ENCODE assay signal across 21 cellular contexts in genomic region chr12:23810327-23810902, GRCh38.
A peak's percentile ranks its signal among the peaks of the same experiment; 100 is the strongest.
DNase-seq lines count a peak whose midpoint lies in the region; ATAC-seq lines count a peak whose summit lies in the region.
"Had no signal": no experiment of that assay in that cellular context is flagged by ENCODE, and none has a peak within 500 bp of the region (broad histone marks: within the 10 kb centered on the region; RNA-seq: fewer than 3 reads in every experiment).

No MANE protein-coding gene starts in this region.

- H3F3A ChIP-seq in GM23248 (ENCODE audit: insufficient read depth): no peaks in the 10 kb centered on the region

- 26 to 27% methylated on average over 3 of the region's 3 CpGs for WGBS in GM23248 (ENCODE audit: low coverage in 1 of 2, low lambda C conversion rate in 2 of 2, missing lambda C conversion rate in 2 of 2), 2 experiments

- peak; percentile 72 for DNase-seq in DMS 273 treated with DMSO at 0.1 percent for 48 hours (lab: John Stamatoyannopoulos, UW)
- DNase-seq in NCI-H146 treated with DMSO at 0.1 percent for 48 hours (lab: John Stamatoyannopoulos, UW; ENCODE audit: unreplicated experiment): peak; percentile 96
- DNase-seq in NCI-H748 treated with DMSO at 0.1 percent for 48 hours (lab: John Stamatoyannopoulos, UW): peak; percentile 18
- DNase-seq in activated CD4-positive, alpha-beta T cell treated with anti-CD3 and anti-CD28 coated beads for 4 hours: no peak
- DNase-seq in COLO668 (lab: John Stamatoyannopoulos, UW; ENCODE audit: unreplicated experiment): no peak
- DNase-seq in GM23248: no peak
- DNase-seq: activated CD4-positive, alpha-beta T cell treated with anti-CD3 and anti-CD28 coated beads, Interleukin-2, amount 10 ng/mL, durations not matched to agents 24 days and 14 days; activated CD8-positive, alpha-beta memory T cell treated with anti-CD3 and anti-CD28 coated beads, Interleukin-2, amount 50 U/mL, for 48 hours; activated gamma-delta T cell; adrenal gland; CD4-positive, alpha-beta memory T cell; EL; foreskin melanocyte; Karpas-422; naive thymus-derived CD4-positive, alpha-beta T cell; NK-92 treated with Interleukin-12 subunit alpha and Interleukin-12 subunit beta, amount 100 ng/mL, for 24 hours; stimulated activated naive CD4-positive, alpha-beta T cell had no signal

- H3K36me3 ChIP-seq in endocrine pancreas (ENCODE audit: control insufficient read depth, insufficient read depth, low read length) (no peaks in the 10 kb centered on the region), GM23248 (ENCODE audit: low read depth) (no peaks in the 10 kb centered on the region)
- H3K36me3 ChIP-seq: adrenal gland had no signal

- peaks cover 30% of the 10 kb centered on the region for H3K4me1 ChIP-seq in endocrine pancreas (ENCODE audit: control insufficient read depth, insufficient read depth, low read length)
- H3K4me1 ChIP-seq in GM23248 (ENCODE audit: insufficient read depth): no peaks in the 10 kb centered on the region
- H3K4me1 ChIP-seq: adrenal gland, parathyroid adenoma had no signal

- H3K4me2 ChIP-seq in GM23248 (ENCODE audit: unreplicated experiment): no peak overlapping the region

- H3K4me3 ChIP-seq in endocrine pancreas (ENCODE audit: control insufficient read depth, insufficient read depth, low read length) (peak overlapping the region; percentile 56), GM23248 (no peak overlapping the region)
- H3K4me3 ChIP-seq: adrenal gland had no signal

- no peak for ATAC-seq in esophagus mucosa
- ATAC-seq: naive thymus-derived CD4-positive, alpha-beta T cell had no signal

- H3K9me3 ChIP-seq in endocrine pancreas (ENCODE audit: control insufficient read depth, low read length) (no peaks in the 10 kb centered on the region), GM23248 (ENCODE audit: low read depth) (no peaks in the 10 kb centered on the region)

- H3K79me2 ChIP-seq in GM23248 (ENCODE audit: insufficient read depth): no peaks in the 10 kb centered on the region
- H3K79me2 ChIP-seq: parathyroid adenoma had no signal

- H3K27me3 ChIP-seq in endocrine pancreas (ENCODE audit: control insufficient read depth, insufficient read depth, low read length): no peaks in the 10 kb centered on the region
- H3K27me3 ChIP-seq in GM23248 (replicated peaks; ENCODE audit: insufficient read depth): no peaks in the 10 kb centered on the region
- H3K27me3 ChIP-seq: adrenal gland had no signal

- H2AFZ ChIP-seq in GM23248: no peak overlapping the region
- H2AFZ ChIP-seq: parathyroid adenoma had no signal

- H3K9me2 ChIP-seq in GM23248 (ENCODE audit: insufficient read depth): no peaks in the 10 kb centered on the region

- H3K9ac ChIP-seq in endocrine pancreas (ENCODE audit: control insufficient read depth, insufficient read depth, low read length): no peak overlapping the region
- no peak overlapping the region for H3K9ac ChIP-seq in GM23248
- H3K9ac ChIP-seq: parathyroid adenoma had no signal

- in situ Hi-C loops in GM23248 (cut with MboI): no loop called here

- H3K27ac ChIP-seq in GM23248: no peak overlapping the region
- H3K27ac ChIP-seq: adrenal gland, epithelial cell of prostate, parathyroid adenoma had no signal

- H4K20me1 ChIP-seq in GM23248 (ENCODE audit: insufficient read depth): no peaks in the 10 kb centered on the region

Comparison
In these comparisons a context has a peak if more than half of its experiments do, and no peak if none do; other contexts are left out.
1. DNase-seq: peak in DMS 273 treated with DMSO at 0.1 percent for 48 hours (single experiment), NCI-H146 treated with DMSO at 0.1 percent for 48 hours (single experiment) and NCI-H748 treated with DMSO at 0.1 percent for 48 hours (single experiment); none in activated CD4-positive, alpha-beta T cell treated with anti-CD3 and anti-CD28 coated beads for 4 hours (0 of 2), COLO668 (single experiment) and GM23248 (single experiment).